ENCODE assay signal across 1 cellular context in genomic region chr2:85707304-85707703, GRCh38.
TF ChIP-seq lines count a peak whose summit lies in the region.

No MANE protein-coding gene starts in this region.

TF ChIP-seq in endothelial cell of umbilical vein, 7 proteins besides CTCF, POLR2A, EP300 and RAD21 (continued from another document):
- no peak for TF ChIP-seq EZH2 (IDR thresholded peaks at IDR 0.05; ENCODE audit: borderline replicate concordance, low read depth, low read length, severe bottlenecking)
